In the genomic region with DNA sequence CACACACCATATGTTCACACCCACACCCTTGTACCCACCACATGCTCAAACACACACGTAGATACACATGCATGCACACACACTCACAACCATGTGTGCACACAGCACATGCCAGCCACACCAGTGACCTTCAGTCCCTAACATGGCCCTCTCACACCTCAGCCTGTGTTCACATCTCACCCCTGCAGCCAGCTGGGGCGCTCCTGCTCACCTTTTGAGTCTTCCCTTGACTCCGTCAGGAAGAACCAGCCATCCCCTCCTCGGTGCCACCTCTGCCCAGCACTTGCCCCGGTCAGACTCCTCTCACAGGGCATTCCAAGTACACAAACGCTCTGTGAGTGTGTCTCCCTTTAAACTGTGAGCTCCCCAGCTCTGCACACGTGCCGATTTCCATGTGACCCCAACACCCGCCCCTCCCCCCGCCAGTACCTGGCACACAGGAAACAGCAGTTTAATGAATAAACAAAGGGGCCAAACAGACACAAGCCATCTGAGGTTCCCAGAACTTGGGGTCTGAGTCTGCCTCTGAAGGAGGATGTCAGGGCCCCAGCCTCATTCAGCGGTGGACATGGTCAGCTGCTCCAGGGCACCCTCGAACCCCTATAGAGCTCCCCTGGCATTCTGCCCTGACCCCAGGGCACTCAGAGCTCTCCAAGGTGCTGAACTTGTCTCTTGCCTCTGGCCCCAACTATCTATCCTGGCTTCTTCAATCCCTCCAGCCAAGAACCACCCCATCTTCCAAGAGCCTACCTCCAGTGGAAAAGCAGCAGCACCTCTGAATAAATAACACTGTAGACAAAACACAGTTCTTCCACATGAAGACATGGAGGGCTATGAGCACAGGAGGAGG, we compare ENCODE assay signal across 1 cellular context.
TF ChIP-seq lines count a peak whose summit lies in the region.

No MANE protein-coding gene starts in this region.

TF ChIP-seq in SK-N-SH, 30 proteins besides CTCF, POLR2A, EP300 and RAD21:
- TF ChIP-seq REST (IDR thresholded peaks at IDR 0.05; ENCODE audit: low read depth, low read length): peak; percentile 95
- TF ChIP-seq MEF2A (IDR thresholded peaks at IDR 0.05; ENCODE audit: borderline replicate concordance, low read depth): no peak
- TF ChIP-seq JUND (IDR thresholded peaks at IDR 0.05): no peak
- TF ChIP-seq NFIC (IDR thresholded peaks at IDR 0.05; ENCODE audit: borderline replicate concordance): 0 out of 2 replicates have a peak, but pooled peaks have one; percentile 13
TF ChIP-seq in SK-N-SH: peak in this region for 2.
